In genomic region chr3:39216176-39216790, GRCh38 we compare ENCODE assay signal across 8 cellular contexts. TPM values are rescaled to one million over a fixed set of nuclear protein-coding genes. Genes with fewer than 3 reads are reported as not detected.
DNase-seq lines count a peak whose midpoint lies in the region; ATAC-seq and FAIRE-seq lines count a peak whose summit lies in the region.

No MANE protein-coding gene starts in this region.

- H3K27me3 Mint-ChIP-seq in activated T-helper 2 cell treated with anti-CD3 and anti-CD28 coated beads, Interferon-gamma antibody, Interleukin-2, Interleukin-4, amounts not matched to agents 10 μg/mL and 5 μg/mL and 100 μg/mL, durations not matched to agents 14 hours and 24 hours and 36 hours (ENCODE audit: low read depth): peaks cover 12% of the 10 kb centered on the region

- intact Hi-C loops in activated T-helper 2 cell treated with anti-CD3 and anti-CD28 coated beads, Interferon-gamma antibody, Interleukin-2, Interleukin-4, amounts not matched to agents 10 μg/mL and 5 μg/mL and 100 μg/mL, durations not matched to agents 14 hours and 24 hours and 36 hours (cut with micrococcal nuclease): no loop called here

- no peak overlapping the region for H3K4me3 Mint-ChIP-seq in activated T-helper 2 cell treated with anti-CD3 and anti-CD28 coated beads, Interferon-gamma antibody, Interleukin-2, Interleukin-4, amounts not matched to agents 10 μg/mL and 5 μg/mL and 100 μg/mL, durations not matched to agents 14 hours and 24 hours and 36 hours (ENCODE audit: low read depth)

- ATAC-seq in GM21528 (IDR thresholded peaks at IDR 0.05; ENCODE audit: low FRiP score, unreplicated experiment): peak; percentile 96
- peak; percentile 96 for ATAC-seq in HG03571 (IDR thresholded peaks at IDR 0.05; ENCODE audit: unreplicated experiment)

- H3K4me1 Mint-ChIP-seq in activated T-helper 2 cell treated with anti-CD3 and anti-CD28 coated beads, Interferon-gamma antibody, Interleukin-2, Interleukin-4, amounts not matched to agents 10 μg/mL and 5 μg/mL and 100 μg/mL, durations not matched to agents 14 hours and 24 hours and 36 hours (ENCODE audit: low read depth): peaks cover 29% of the 10 kb centered on the region

- H3K36me3 Mint-ChIP-seq in activated T-helper 2 cell treated with anti-CD3 and anti-CD28 coated beads, Interferon-gamma antibody, Interleukin-2, Interleukin-4, amounts not matched to agents 10 μg/mL and 5 μg/mL and 100 μg/mL, durations not matched to agents 14 hours and 24 hours and 36 hours (ENCODE audit: low read depth): no peaks in the 10 kb centered on the region

- peak; percentile 93 for FAIRE-seq in GM18507 (lab: Jason Lieb, UNC)

- peak; percentile 56 for DNase-seq in GM18507 (ENCODE audit: extremely low spot score, insufficient read length, low read depth)
- peak; percentile 47 for DNase-seq in globus pallidus (ENCODE audit: low spot score)
- no peak for DNase-seq in midbrain (lab: John Stamatoyannopoulos, UW)
- DNase-seq in retina: no peak
- no peak for DNase-seq in COLO829 (ENCODE audit: low spot score)
- DNase-seq in activated T-helper 2 cell treated with anti-CD3 and anti-CD28 coated beads, Interferon-gamma antibody, Interleukin-2, Interleukin-4, amounts not matched to agents 10 μg/mL and 5 μg/mL and 100 μg/mL, durations not matched to agents 14 hours and 24 hours and 36 hours (ENCODE audit: low spot score): no peak

- no peak overlapping the region for H3K27ac Mint-ChIP-seq in activated T-helper 2 cell treated with anti-CD3 and anti-CD28 coated beads, Interferon-gamma antibody, Interleukin-2, Interleukin-4, amounts not matched to agents 10 μg/mL and 5 μg/mL and 100 μg/mL, durations not matched to agents 14 hours and 24 hours and 36 hours

- no peaks in the 10 kb centered on the region for H3K9me3 Mint-ChIP-seq in activated T-helper 2 cell treated with anti-CD3 and anti-CD28 coated beads, Interferon-gamma antibody, Interleukin-2, Interleukin-4, amounts not matched to agents 10 μg/mL and 5 μg/mL and 100 μg/mL, durations not matched to agents 14 hours and 24 hours and 36 hours

RNA-seq across cellular contexts. Expression of gene XIRP1, which starts 23.9 kb away (rescaled TPM):
- 4.3 and 4.7 TPM in 2 replicates for total RNA-seq in activated T-helper 2 cell treated with anti-CD3 and anti-CD28 coated beads, Interferon-gamma antibody, Interleukin-2, Interleukin-4, amounts not matched to agents 10 μg/mL and 5 μg/mL and 100 μg/mL, durations not matched to agents 14 hours and 24 hours and 36 hours

Comparison
In these comparisons a context has a peak if more than half of its experiments do, and no peak if none do; other contexts are left out.
1. DNase-seq: peak in GM18507 (single experiment) and globus pallidus (single experiment); none in midbrain (single experiment), retina (single experiment), COLO829 (single experiment) and activated T-helper 2 cell treated with anti-CD3 and anti-CD28 coated beads, Interferon-gamma antibody, Interleukin-2, Interleukin-4, amounts not matched to agents 10 μg/mL and 5 μg/mL and 100 μg/mL, durations not matched to agents 14 hours and 24 hours and 36 hours (single experiment).